Comparison of ENCODE assay signal across 8 cellular contexts in genomic region chr17:75764711-75765421, GRCh38. TPM values are rescaled to one million over a fixed set of nuclear protein-coding genes. Genes with fewer than 3 reads are reported as not detected.
A peak's percentile ranks its signal among the peaks of the same experiment; 100 is the strongest.
DNase-seq lines count a peak whose midpoint lies in the region; ATAC-seq lines count a peak whose summit lies in the region.

GALK1 (minus strand) TSS chr17:75765192; CDS start chr17:75765136, 56 bp downstream.

- H3K27ac ChIP-seq in mesodermal cell (ENCODE audit: low read depth, low read length, severe bottlenecking): no peak within 1 kb of the TSS

- no peaks in the 10 kb centered on the region for H3K36me3 ChIP-seq in endocrine pancreas (ENCODE audit: control insufficient read depth, insufficient read depth, low read length)
- H3K36me3 ChIP-seq in mesodermal cell (ENCODE audit: control insufficient read depth, insufficient read depth, low read length): no peaks in the 10 kb centered on the region

- H3K27me3 ChIP-seq in endocrine pancreas (ENCODE audit: control insufficient read depth, insufficient read depth, low read length): no peaks in the 10 kb centered on the region

- H3K9ac ChIP-seq in endocrine pancreas (ENCODE audit: control insufficient read depth, insufficient read depth, low read length): peak within 1 kb of the TSS; percentile 15

- peak; percentile 59 for ATAC-seq in HG02870 (IDR thresholded peaks at IDR 0.05; ENCODE audit: unreplicated experiment)

- DNase-seq in NCI-H2227 (lab: John Stamatoyannopoulos, UW; ENCODE audit: unreplicated experiment): peak; percentile 74
- no peak for DNase-seq in NCI-H2227 treated with DMSO at 0.1 percent for 48 hours (lab: John Stamatoyannopoulos, UW)
- peak; percentile 71 for DNase-seq in NCI-H774 (lab: John Stamatoyannopoulos, UW)
- DNase-seq in activated CD8-positive, alpha-beta memory T cell treated with anti-CD3 and anti-CD28 coated beads for 4 hours (ENCODE audit: low read depth in 2 of 2): peak; percentile 43 to 46
- peak; percentile 51 for DNase-seq in stimulated activated CD8-positive, alpha-beta memory T cell treated with anti-CD3 and anti-CD28 coated beads, Interleukin-4, amount 100 ng/mL, for 24 hours (ENCODE audit: low read depth)

- H3K9me3 ChIP-seq in endocrine pancreas (ENCODE audit: control insufficient read depth, low read length) (no peaks in the 10 kb centered on the region), mesodermal cell (ENCODE audit: control insufficient read depth, low read length) (no peaks in the 10 kb centered on the region)

- H3K4me1 ChIP-seq in endocrine pancreas (ENCODE audit: control insufficient read depth, insufficient read depth, low read length) (no peaks in the 10 kb centered on the region), mesodermal cell (ENCODE audit: control insufficient read depth, insufficient read depth, low read length, poor library complexity, severe bottlenecking) (peaks cover 8% of the 10 kb centered on the region)

- no peak within 1 kb of the TSS for H3K4me3 ChIP-seq in endocrine pancreas (ENCODE audit: control insufficient read depth, insufficient read depth, low read length)
- peak within 1 kb of the TSS; percentile 59 for H3K4me3 ChIP-seq in mesodermal cell (ENCODE audit: extremely low read depth, insufficient read depth, low read length, poor library complexity, severe bottlenecking)

- 1 to 2% methylated on average over 54 to 56 of the region's 71 CpGs for WGBS in mesodermal cell (ENCODE audit: insufficient coverage in 2 of 2), 2 experiments

RNA-seq across cellular contexts. Expression of gene GALK1, which starts in this region (rescaled TPM):
- polyA plus RNA-seq in mesodermal cell (2013, experiment 1 of 2): 36.5 TPM
- polyA plus RNA-seq in mesodermal cell (2013, experiment 2 of 2): 33.3 TPM
